ENCODE assay signal across 14 cellular contexts in the genomic region with DNA sequence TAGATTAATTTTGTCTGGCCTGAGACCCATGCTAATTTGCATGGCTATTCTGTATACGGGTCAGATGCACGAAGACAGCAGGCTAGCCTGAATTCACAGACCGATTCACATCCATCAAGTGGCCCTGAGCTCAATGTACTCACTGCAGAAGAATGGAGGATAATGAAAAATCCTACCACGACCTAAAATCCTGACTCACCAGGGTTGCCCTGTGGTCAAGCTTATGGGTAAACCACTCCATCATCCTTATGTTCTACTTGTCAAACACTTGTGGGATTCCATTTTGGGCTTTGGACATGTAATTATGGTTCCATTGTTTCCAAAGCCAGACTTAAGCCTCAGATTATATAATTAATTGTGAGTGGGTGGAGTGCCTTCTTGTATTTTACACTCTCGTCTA.
DNase-seq lines count a peak whose midpoint lies in the region; TF ChIP-seq lines count a peak whose summit lies in the region.
"Had no signal": no experiment of that assay in that cellular context is flagged by ENCODE, and none has a peak within 500 bp of the region (broad histone marks: within the 10 kb centered on the region; RNA-seq: fewer than 3 reads in every experiment).

No MANE protein-coding gene starts in this region.

- DNase-seq in GM03348 (ENCODE audit: low spot score) (peak; percentile 38), NCI-H69 (lab: John Stamatoyannopoulos, UW) (peak; percentile 2), cardiac fibroblast (ENCODE audit: low read depth in 2 of 2) (peak; percentile 37 to 59), neural crest cell (ENCODE audit: low read depth, low spot score) (no peak), retina (no peak), hypothalamus (lab: John Stamatoyannopoulos, UW) (no peak), NOMO-1 treated with dmso at 0.1 percent for 144 hours (lab: John Stamatoyannopoulos, UW; ENCODE audit: unreplicated experiment) (no peak), RPMI8226 (no peak)
- DNase-seq: activated effector memory CD4-positive, alpha-beta T cell treated with Interleukin-2 at 50 U/mL for 16 hours; CD4-positive, alpha-beta T cell; central memory CD4-positive, alpha-beta T cell; right cardiac atrium; substantia nigra had no signal

- H3K4me1 Mint-ChIP-seq in neural crest cell, result peaks cover 36% of the 10 kb centered on the region

- no peaks in the 10 kb centered on the region for H3K27me3 Mint-ChIP-seq in neural crest cell (ENCODE audit: low read depth)

- no peaks in the 10 kb centered on the region for H3K36me3 Mint-ChIP-seq in neural crest cell (ENCODE audit: low read depth)

- H3K27ac Mint-ChIP-seq in neural crest cell (ENCODE audit: unreplicated experiment), result peak overlapping the region; percentile 39
- H3K27ac Mint-ChIP-seq: CD4-positive, alpha-beta T cell; T-helper 1 cell treated with Interleukin-12 subunit alpha and Interleukin-12 subunit beta and Interleukin-4 antibody, amounts not matched to agents 30 μg/mL and 1 μg/mL, for 36 hours had no signal

- H3K9me3 Mint-ChIP-seq in neural crest cell, result no peaks in the 10 kb centered on the region
- H3K9me3 Mint-ChIP-seq: CD4-positive, alpha-beta T cell; T-helper 1 cell treated with Interleukin-12 subunit alpha and Interleukin-12 subunit beta and Interleukin-4 antibody, amounts not matched to agents 30 μg/mL and 1 μg/mL, for 36 hours had no signal

- H3K4me3 ChIP-seq in cardiac fibroblast (replicated peaks in 1 of 2; ENCODE audit: low read depth in 2 of 2, low read length in 2 of 2), result no peak overlapping the region

- H3K4me3 Mint-ChIP-seq in neural crest cell, result no peak overlapping the region
- H3K4me3 Mint-ChIP-seq: CD4-positive, alpha-beta T cell; T-helper 1 cell treated with Interleukin-12 subunit alpha and Interleukin-12 subunit beta and Interleukin-4 antibody, amounts not matched to agents 30 μg/mL and 1 μg/mL, for 36 hours had no signal

- TF ChIP-seq CTCF in cardiac fibroblast (IDR thresholded peaks at IDR 0.05; ENCODE audit: low read depth, low read length) (no peak), neural crest cell (conservative IDR thresholded peaks at IDR 0.05) (no peak)

Comparison
In these comparisons a context has a peak if more than half of its experiments do, and no peak if none do; other contexts are left out.
1. DNase-seq: peak in GM03348 (single experiment), NCI-H69 (single experiment) and cardiac fibroblast (2 of 2); none in neural crest cell (single experiment), retina (single experiment), hypothalamus (0 of 51), NOMO-1 treated with dmso at 0.1 percent for 144 hours (single experiment) and RPMI8226 (single experiment).